9 cellular contexts compared by ENCODE assay signal in the genomic region with DNA sequence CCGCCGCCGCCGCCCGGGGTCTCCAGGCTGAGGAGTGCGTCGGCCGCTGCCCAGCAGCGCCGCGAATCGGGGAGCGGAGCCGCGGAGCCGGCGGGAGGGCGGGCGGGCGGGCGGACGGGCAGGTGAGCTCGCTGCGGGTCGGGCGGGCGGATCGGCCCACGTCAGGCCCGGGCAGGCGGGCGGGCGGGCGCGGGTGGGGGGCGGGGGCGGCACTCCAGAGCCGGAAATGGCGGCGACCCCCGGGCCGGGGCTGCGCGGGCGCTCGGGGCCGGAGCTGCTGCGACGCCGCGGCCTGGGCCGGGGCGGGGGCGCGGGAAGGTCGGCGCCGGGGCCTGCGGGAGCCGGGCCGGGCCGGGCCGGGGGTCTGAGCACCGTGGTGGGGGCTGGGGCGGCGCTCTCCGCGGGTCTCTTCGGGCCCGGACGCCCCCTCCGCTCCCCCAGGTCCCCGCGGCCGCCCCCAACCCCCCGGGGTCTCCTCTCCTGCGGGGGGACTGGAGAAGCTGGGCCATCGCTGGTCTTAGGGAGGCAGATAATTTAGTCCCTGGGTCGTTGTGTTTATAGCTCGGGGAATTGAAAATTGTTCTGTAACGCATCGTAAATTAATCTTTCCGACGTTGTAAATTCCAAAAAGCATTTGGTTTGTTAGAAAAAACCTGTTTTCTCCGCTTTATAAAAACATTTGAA. TPM values are rescaled to one million over a fixed set of nuclear protein-coding genes. Genes with fewer than 3 reads are reported as not detected.
DNase-seq lines count a peak whose midpoint lies in the region; ATAC-seq, FAIRE-seq and TF ChIP-seq lines count a peak whose summit lies in the region.
"Had no signal": no experiment of that assay in that cellular context is flagged by ENCODE, and none has a peak within 500 bp of the region (broad histone marks: within the 10 kb centered on the region; RNA-seq: fewer than 3 reads in every experiment).

No MANE protein-coding gene starts in this region.

- DNase-seq in right atrium auricular region (ENCODE audit: low spot score): no peak
- DNase-seq in Right ventricle myocardium inferior (ENCODE audit: missing footprints): no peak
- DNase-seq in NB4 (ENCODE audit: low read depth): no peak
- no peak for DNase-seq in endodermal cell
- DNase-seq in pancreas: peak in 2 of 6 donors; percentile 53 to 64
- DNase-seq in G401 (ENCODE audit: low spot score): no peak
- DNase-seq in occipital lobe (lab: John Stamatoyannopoulos, UW): no peak

- WGBS in endodermal cell (ENCODE audit: insufficient coverage in 1 of 2, insufficient read length in 1 of 2), 2 experiments: 1 to 2% methylated on average over 19 to 74 of the region's 85 CpGs
- 0 to 1% methylated on average over 55 to 85 of the region's 85 CpGs for WGBS in pancreas, 2 donors

- TF ChIP-seq CTCF in right atrium auricular region (IDR thresholded peaks at IDR 0.05) (no peak), NB4 (IDR thresholded peaks at IDR 0.05; ENCODE audit: low read depth, low read length) (no peak), endodermal cell (conservative IDR thresholded peaks at IDR 0.05) (no peak), pancreas (IDR thresholded peaks at IDR 0.05) (no peak)

- H3K9me3 ChIP-seq in right atrium auricular region: no peaks in the 10 kb centered on the region
- no peaks in the 10 kb centered on the region for H3K9me3 ChIP-seq in endodermal cell (ENCODE audit: control insufficient read depth, low read length)
- no peaks in the 10 kb centered on the region for H3K9me3 ChIP-seq in pancreas

- ATAC-seq in Right ventricle myocardium inferior (no peak), pancreas (no peak), HG03460 (IDR thresholded peaks at IDR 0.05; ENCODE audit: unreplicated experiment) (no peak)

- TF ChIP-seq POLR2A in NB4 (IDR thresholded peaks at IDR 0.05; ENCODE audit: extremely low read depth, insufficient read length): no peak

- H3K36me3 ChIP-seq in right atrium auricular region (peaks cover 11% of the 10 kb centered on the region), endodermal cell (ENCODE audit: control insufficient read depth, insufficient read depth, low read length) (peaks cover 15% of the 10 kb centered on the region), pancreas (peaks cover 0 to 11% (median 0%) of the 10 kb centered on the region in 3 donors)

- in situ Hi-C loops in G401 (cut with HindIII; ENCODE audit: low sequenced_read_pairs): no loop called here

- H3K36me3 Mint-ChIP-seq in endodermal cell (ENCODE audit: low read depth): peaks cover 28% of the 10 kb centered on the region

- H3K4me1 Mint-ChIP-seq in endodermal cell: peaks cover 33% of the 10 kb centered on the region

- H3K27me3 Mint-ChIP-seq in endodermal cell (ENCODE audit: insufficient read depth): peaks cover 32% of the 10 kb centered on the region

- peak overlapping the region; percentile 64 to 70 for H3K4me3 ChIP-seq in right atrium auricular region
- peak overlapping the region; percentile 78 for H3K4me3 ChIP-seq in NB4 (ENCODE audit: low read depth, low read length)
- H3K4me3 ChIP-seq in endodermal cell (ENCODE audit: low read length): peak overlapping the region; percentile 93
- H3K4me3 ChIP-seq in pancreas: peak overlapping the region; percentile 37 to 64 (median 56)

- H3K4me3 Mint-ChIP-seq in endodermal cell: peak overlapping the region; percentile 67

- H3K9ac ChIP-seq in endodermal cell (ENCODE audit: extremely low read depth, low read length, poor library complexity, severe bottlenecking): peak overlapping the region; percentile 86

- FAIRE-seq in pancreas (lab: Jason Lieb, UNC): no peak

- H3K4me1 ChIP-seq in right atrium auricular region: peaks cover 0 to 45% of the 10 kb centered on the region in 2 donors
- peaks cover 7% of the 10 kb centered on the region for H3K4me1 ChIP-seq in endodermal cell (ENCODE audit: control insufficient read depth, insufficient read depth, low read length)
- peaks cover 20 to 24% (median 20%) of the 10 kb centered on the region in 3 donors for H3K4me1 ChIP-seq in pancreas

- no peaks in the 10 kb centered on the region for H3K9me3 Mint-ChIP-seq in endodermal cell

- intact Hi-C loops in Right ventricle myocardium inferior (cut with DNase I): no loop called here
- intact Hi-C loops in pancreas (cut with DNase I): no loop called here

- peak overlapping the region; percentile 76 to 77 for H3K27ac ChIP-seq in right atrium auricular region
- no peak overlapping the region for H3K27ac ChIP-seq in endodermal cell (ENCODE audit: low read depth, low read length)
- peak overlapping the region; percentile 77 to 90 (median 85) for H3K27ac ChIP-seq in pancreas

- H3K27me3 ChIP-seq in right atrium auricular region (no peaks in the 10 kb centered on the region), endodermal cell (ENCODE audit: control insufficient read depth, insufficient read depth, low read length, poor library complexity, severe bottlenecking) (peaks cover 26% of the 10 kb centered on the region), pancreas (no peaks in the 10 kb centered on the region)

- peak overlapping the region; percentile 71 for H3K27ac Mint-ChIP-seq in endodermal cell

RNA-seq across cellular contexts. Expression of a gene that starts 0.4 kb away (rescaled TPM):
- total RNA-seq in right atrium auricular region (10 to 100 TPM; 41.2 to 43.8 TPM), Right ventricle myocardium inferior (41.4 TPM), endodermal cell (10 to 100 TPM; 25.8 to 26.8 TPM), pancreas (10 to 100 TPM; 25.0 to 31.5 (median 29.2) TPM), occipital lobe (99.7 TPM)
- 26.0 TPM for polyA plus RNA-seq in endodermal cell (2013, experiment 1 of 2)
- 25.3 TPM for polyA plus RNA-seq in endodermal cell (2013, experiment 2 of 2)
- polyA plus RNA-seq in pancreas: 10 to 100 TPM; 20.1 to 23.3 TPM
- 38.6 and 43.6 TPM in 2 replicates for total RNA-seq in G401 (2014; rRNA removed; shearing (Covaris generic))

RNA-seq across cellular contexts. Expression of a gene that starts 30.3 kb away (rescaled TPM):
- total RNA-seq in right atrium auricular region (10 to 100 TPM; 80.6 to 84.0 TPM), Right ventricle myocardium inferior (78.0 TPM), endodermal cell (10 to 100 TPM; 68.3 to 85.2 TPM), pancreas (10 to 100 TPM; 16.3 to 35.0 (median 22.3) TPM), occipital lobe (20.3 TPM)
- 68.0 TPM for polyA plus RNA-seq in endodermal cell (2013, experiment 1 of 2)
- 64.1 TPM for polyA plus RNA-seq in endodermal cell (2013, experiment 2 of 2)
- 10 to 100 TPM; 33.8 to 47.3 TPM for polyA plus RNA-seq in pancreas
- 129 and 141 TPM in 2 replicates for total RNA-seq in G401 (2014; rRNA removed; shearing (Covaris generic))

RNA-seq across cellular contexts. Expression of a gene that starts 34.0 kb away (rescaled TPM):
- total RNA-seq in right atrium auricular region: not detected
- not detected for total RNA-seq in Right ventricle myocardium inferior
- total RNA-seq in endodermal cell: not detected
- not detected for polyA plus RNA-seq in endodermal cell (2013, experiment 1 of 2)
- polyA plus RNA-seq in endodermal cell (2013, experiment 2 of 2): not detected
- not detected for total RNA-seq in pancreas
- under 1 TPM; 0.12 to 0.53 TPM for polyA plus RNA-seq in pancreas
- 0.74 TPM in 1 of 2 replicates, not detected in the other for total RNA-seq in G401 (2014; rRNA removed; shearing (Covaris generic))
- not detected for total RNA-seq in occipital lobe
- total RNA-seq: pulmonary artery endothelial cell had no signal
